ENCODE assay signal across 18 cellular contexts in the genomic region with DNA sequence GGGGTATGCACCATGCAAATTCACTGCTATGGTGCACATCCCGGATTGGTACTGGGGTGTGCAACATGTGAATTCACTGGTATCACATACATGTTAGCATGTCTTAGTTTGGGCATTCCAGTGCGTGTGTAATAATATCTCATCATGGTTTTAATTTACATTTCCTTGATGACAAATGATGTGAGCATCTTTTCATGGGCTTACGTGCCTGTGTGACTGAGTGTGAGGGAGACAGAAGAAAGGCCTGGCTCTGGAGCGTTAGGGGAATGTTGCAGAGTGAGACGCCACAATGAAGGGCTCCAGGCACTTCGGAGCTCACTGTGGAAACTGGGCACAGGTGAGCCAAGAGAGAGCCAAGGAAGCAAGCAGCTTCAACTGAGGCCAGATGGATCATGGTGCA.
A peak's percentile ranks its signal among the peaks of the same experiment; 100 is the strongest.
DNase-seq lines count a peak whose midpoint lies in the region; ATAC-seq, FAIRE-seq and TF ChIP-seq lines count a peak whose summit lies in the region.
"Had no signal": no experiment of that assay in that cellular context is flagged by ENCODE, and none has a peak within 500 bp of the region (broad histone marks: within the 10 kb centered on the region; RNA-seq: fewer than 3 reads in every experiment).

No MANE protein-coding gene starts in this region.

- H3K27me3 Mint-ChIP-seq in glutamatergic neuron (ENCODE audit: unreplicated experiment) = peaks cover 13% of the 10 kb centered on the region

- H3K4me1 Mint-ChIP-seq in glutamatergic neuron (ENCODE audit: low read depth, unreplicated experiment) = peaks cover 37% of the 10 kb centered on the region

- no peaks in the 10 kb centered on the region for H3K36me3 Mint-ChIP-seq in glutamatergic neuron (ENCODE audit: unreplicated experiment)

- no peak for FAIRE-seq in bronchial epithelial cell (lab: Jason Lieb, UNC)
- FAIRE-seq: G401.6, GM12892, H1, HepG2 had no signal

- no peaks in the 10 kb centered on the region for H3K36me3 ChIP-seq in bronchial epithelial cell (ENCODE audit: control insufficient read depth, insufficient read depth, low read length)
- H3K36me3 ChIP-seq: MG63 had no signal

- peak overlapping the region; percentile 100 for H3K27ac Mint-ChIP-seq in glutamatergic neuron (ENCODE audit: unreplicated experiment)

- in situ Hi-C loops in G401 (cut with HindIII; ENCODE audit: low sequenced_read_pairs) = no loop called here

- no peak for ATAC-seq in HG03457 (IDR thresholded peaks at IDR 0.05; ENCODE audit: unreplicated experiment)
- ATAC-seq: HepG2, Panc1 had no signal

- DNase-seq in EH (ENCODE audit: low read depth) (peak; percentile 75), HS-5 (ENCODE audit: low read depth) (peak; percentile 20), bronchial epithelial cell (ENCODE audit: low read depth) (peak; percentile 73), glutamatergic neuron (no peak), NCI-H187 treated with DMSO at 0.1 percent for 48 hours (lab: John Stamatoyannopoulos, UW) (no peak), G401 (ENCODE audit: low spot score) (no peak)
- DNase-seq: C1 segment of cervical spinal cord, MG63, NCI-H1092 treated with DMSO at 0.1 percent for 48 hours, NCI-H446, NCI-H748 treated with DMSO at 0.1 percent for 48 hours, SHP77 treated with DMSO at 0.1 percent for 48 hours had no signal

- peak overlapping the region; percentile 84 for H3K4me3 Mint-ChIP-seq in glutamatergic neuron (ENCODE audit: unreplicated experiment)

- H3K9me3 Mint-ChIP-seq in glutamatergic neuron (ENCODE audit: unreplicated experiment) = peaks cover 19% of the 10 kb centered on the region

- no peak overlapping the region for H3K4me3 ChIP-seq in bronchial epithelial cell (ENCODE audit: low read depth, low read length)
- H3K4me3 ChIP-seq: MG63 had no signal

- no peak for TF ChIP-seq CTCF in bronchial epithelial cell (IDR thresholded peaks at IDR 0.05; ENCODE audit: insufficient read depth, low read length, severe bottlenecking)
- TF ChIP-seq CTCF in glutamatergic neuron (IDR thresholded peaks at IDR 0.05; ENCODE audit: partially characterized antibody, unreplicated experiment) = no peak

- peaks cover 13% of the 10 kb centered on the region for H3K27me3 ChIP-seq in bronchial epithelial cell (ENCODE audit: control insufficient read depth, insufficient read depth, low read length)
- H3K27me3 ChIP-seq: MG63 had no signal

Comparison
In these comparisons a context has a peak if more than half of its experiments do, and no peak if none do; other contexts are left out.
1. DNase-seq: peak in EH (single experiment), HS-5 (single experiment) and bronchial epithelial cell (single experiment); none in glutamatergic neuron (single experiment), NCI-H187 treated with DMSO at 0.1 percent for 48 hours (single experiment) and G401 (single experiment).